13 cellular contexts compared by ENCODE assay signal in genomic region chr10:17349009-17349349, GRCh38.
DNase-seq lines count a peak whose midpoint lies in the region; ATAC-seq and TF ChIP-seq lines count a peak whose summit lies in the region.
"Had no signal": no experiment of that assay in that cellular context is flagged by ENCODE, and none has a peak within 500 bp of the region (broad histone marks: within the 10 kb centered on the region; RNA-seq: fewer than 3 reads in every experiment).

No MANE protein-coding gene starts in this region.

- 58 to 61% methylated on average over 5 of the region's 5 CpGs for WGBS in sigmoid colon, 2 donors

- intact Hi-C loops in sigmoid colon (cut with DNase I) = no loop called here

- peak overlapping the region in 3 of 4 donors; percentile 24 to 33 (median 25) for H3K4me3 ChIP-seq in sigmoid colon
- H3K4me3 ChIP-seq: BLaER1 had no signal

- POLR2A ChIA-PET in RWPE1 (lab: Yijun Ruan, JAX; ENCODE audit: low non-redundant PET) = no interaction called here

- peaks cover 0 to 12% (median 8%) of the 10 kb centered on the region in 4 donors for H3K4me1 ChIP-seq in sigmoid colon
- H3K4me1 ChIP-seq: BLaER1, Peyer's patch had no signal

- no peak for TF ChIP-seq EP300 in sigmoid colon (IDR thresholded peaks at IDR 0.05)

- TF ChIP-seq POLR2A in sigmoid colon (IDR thresholded peaks at IDR 0.05) = no peak

- H3K27ac ChIP-seq in RWPE1 (peak overlapping the region; percentile 88), sigmoid colon (peak overlapping the region in 2 of 4 donors; percentile 16 to 40)
- H3K27ac ChIP-seq: BLaER1, Peyer's patch had no signal

- no peak for ATAC-seq in left lobe of liver
- ATAC-seq: activated CD8-positive, alpha-beta T cell treated with anti-CD3 and anti-CD28 coated beads, Interleukin-2, amount 10 ng/mL, durations not matched to agents 7 days and 5 days had no signal

- CTCF ChIA-PET in RWPE1 (lab: Yijun Ruan, JAX) = no interaction called here

- H3K27me3 ChIP-seq in sigmoid colon = no peaks in the 10 kb centered on the region
- H3K27me3 ChIP-seq: BLaER1, Peyer's patch had no signal

- H3K36me3 ChIP-seq in sigmoid colon = no peaks in the 10 kb centered on the region
- H3K36me3 ChIP-seq: BLaER1, Peyer's patch had no signal

- H3K9me3 ChIP-seq in sigmoid colon = no peaks in the 10 kb centered on the region
- H3K9me3 ChIP-seq: BLaER1, Peyer's patch had no signal

- DNase-seq in AG08395 (ENCODE audit: low spot score) (peak; percentile 7), RWPE1 (ENCODE audit: low spot score) (no peak), fibroblast of gingiva (ENCODE audit: low read depth) (peak; percentile 8), sigmoid colon (no peak), NCI-H2029 treated with DMSO at 0.1 percent for 48 hours (lab: John Stamatoyannopoulos, UW) (no peak), left lobe of liver (ENCODE audit: low spot score) (no peak)
- DNase-seq in stimulated activated CD4-positive, alpha-beta T cell treated with anti-CD3 and anti-CD28 coated beads, Interleukin-12 subunit alpha, Interleukin-12 subunit beta, amount 100 ng/mL, for 4 hours = no peak
- DNase-seq in activated CD4-positive, alpha-beta T cell treated with anti-CD3 and anti-CD28 coated beads for 4 hours = no peak
- DNase-seq: activated CD8-positive, alpha-beta T cell treated with anti-CD3 and anti-CD28 coated beads, Interleukin-2, amount 10 ng/mL, durations not matched to agents 7 days and 5 days; activated naive CD4-positive, alpha-beta T cell treated with anti-CD3 and anti-CD28 coated beads, Interleukin-2, amount 10 ng/mL, durations not matched to agents 7 days and 5 days; cerebellar nuclear complex had no signal

- TF ChIP-seq CTCF in RWPE1 (conservative IDR thresholded peaks at IDR 0.05; ENCODE audit: low read depth) (no peak), sigmoid colon (IDR thresholded peaks at IDR 0.05) (no peak)

Comparison
In these comparisons a context has a peak if more than half of its experiments do, and no peak if none do; other contexts are left out.
1. DNase-seq: peak in AG08395 (single experiment) and fibroblast of gingiva (single experiment); none in RWPE1 (single experiment), sigmoid colon (single experiment), stimulated activated CD4-positive, alpha-beta T cell treated with anti-CD3 and anti-CD28 coated beads, Interleukin-12 subunit alpha, Interleukin-12 subunit beta, amount 100 ng/mL, for 4 hours (single experiment), NCI-H2029 treated with DMSO at 0.1 percent for 48 hours (single experiment), activated CD4-positive, alpha-beta T cell treated with anti-CD3 and anti-CD28 coated beads for 4 hours (0 of 2) and left lobe of liver (single experiment).